In genomic region chr18:45352874-45353273, GRCh38 we compare ENCODE assay signal across 21 cellular contexts.
DNase-seq lines count a peak whose midpoint lies in the region; ATAC-seq and TF ChIP-seq lines count a peak whose summit lies in the region.
"Had no signal": no experiment of that assay in that cellular context is flagged by ENCODE, and none has a peak within 500 bp of the region (broad histone marks: within the 10 kb centered on the region; RNA-seq: fewer than 3 reads in every experiment).

No MANE protein-coding gene starts in this region.

- CTCF ChIA-PET in mammary epithelial cell (lab: Charles Lee; ENCODE audit: low non-redundant PET), result no interaction called here
- CTCF ChIA-PET in activated CD8-positive, alpha-beta memory T cell treated with anti-CD3 and anti-CD28 coated beads, Interleukin-2, amount 10 ng/mL, durations not matched to agents 7 days and 5 days (lab: Charles Lee), result no interaction called here

- H3K27ac ChIP-seq in mammary epithelial cell (ENCODE audit: insufficient read depth, low read depth, low read length) (peak overlapping the region; percentile 46), breast epithelium (no peak overlapping the region), foreskin keratinocyte (peak overlapping the region; percentile 31)
- H3K27ac ChIP-seq: A549; BLaER1 treated with 17β-estradiol and CSF1 and Interleukin-3, amounts not matched to agents 10 nM and 100 nM; GM23248 had no signal

- H3K79me2 ChIP-seq in mammary epithelial cell (ENCODE audit: insufficient read depth, low read length), result no peaks in the 10 kb centered on the region

- no peaks in the 10 kb centered on the region for H3K36me3 Mint-ChIP-seq in activated CD8-positive, alpha-beta memory T cell treated with anti-CD3 and anti-CD28 coated beads, Interleukin-2, amount 10 ng/mL, durations not matched to agents 7 days and 5 days
- H3K36me3 Mint-ChIP-seq: CD14-positive monocyte; CD8-positive, alpha-beta memory T cell had no signal

- 85% methylated on average over 5 of the region's 5 CpGs for WGBS in mammary epithelial cell (ENCODE audit: low coverage, missing lambda C conversion rate)

- H3K4me2 ChIP-seq in mammary epithelial cell (ENCODE audit: insufficient read depth, low read depth, low read length), result no peak overlapping the region
- H3K4me2 ChIP-seq: A549; BLaER1 treated with 17β-estradiol and CSF1 and Interleukin-3, amounts not matched to agents 10 nM and 100 nM had no signal

- H3K9ac ChIP-seq in mammary epithelial cell (ENCODE audit: insufficient read depth, low read length), result no peak overlapping the region
- H3K9ac ChIP-seq: BLaER1 treated with 17β-estradiol and CSF1 and Interleukin-3, amounts not matched to agents 10 nM and 100 nM; GM23248 had no signal

- ATAC-seq in foreskin keratinocyte, result no peak
- no peak for ATAC-seq in activated CD8-positive, alpha-beta memory T cell treated with anti-CD3 and anti-CD28 coated beads, Interleukin-2, amount 10 ng/mL, durations not matched to agents 7 days and 5 days
- ATAC-seq: A549, HCT116 had no signal

- peaks cover 3% of the 10 kb centered on the region for H3K27me3 Mint-ChIP-seq in activated CD8-positive, alpha-beta memory T cell treated with anti-CD3 and anti-CD28 coated beads, Interleukin-2, amount 10 ng/mL, durations not matched to agents 7 days and 5 days

- H3K4me3 Mint-ChIP-seq in activated CD8-positive, alpha-beta memory T cell treated with anti-CD3 and anti-CD28 coated beads, Interleukin-2, amount 10 ng/mL, durations not matched to agents 7 days and 5 days, result no peak overlapping the region
- H3K4me3 Mint-ChIP-seq: CD14-positive monocyte; CD4-positive, alpha-beta T cell; CD8-positive, alpha-beta memory T cell; H9 had no signal

- no peak for TF ChIP-seq POLR2A in breast epithelium (IDR thresholded peaks at IDR 0.05)

- no peaks in the 10 kb centered on the region for H3K36me3 ChIP-seq in mammary epithelial cell (ENCODE audit: insufficient read depth, low read length)
- no peaks in the 10 kb centered on the region for H3K36me3 ChIP-seq in breast epithelium
- H3K36me3 ChIP-seq: BE2C; BLaER1 treated with 17β-estradiol and CSF1 and Interleukin-3, amounts not matched to agents 10 nM and 100 nM had no signal

- H4K20me1 ChIP-seq in mammary epithelial cell (ENCODE audit: insufficient read depth, low read length), result no peaks in the 10 kb centered on the region
- H4K20me1 ChIP-seq: BLaER1 treated with 17β-estradiol and CSF1 and Interleukin-3, amounts not matched to agents 10 nM and 100 nM had no signal

- dilution Hi-C loops in mammary epithelial cell (cut with HindIII; ENCODE audit: low sequenced_read_pairs), result no loop called here

- intact Hi-C loops in mammary epithelial cell (cut with micrococcal nuclease), result no loop called here
- intact Hi-C loops in breast epithelium (cut with DNase I; ENCODE audit: low total_unique reads), result no loop called here

- peaks cover 13% of the 10 kb centered on the region for H3K4me1 ChIP-seq in mammary epithelial cell (ENCODE audit: insufficient read depth, low read length)
- H3K4me1 ChIP-seq in breast epithelium, result no peaks in the 10 kb centered on the region
- peaks cover 10% of the 10 kb centered on the region for H3K4me1 ChIP-seq in foreskin keratinocyte
- H3K4me1 ChIP-seq: A549, BE2C had no signal

- no peak overlapping the region for H3K4me3 ChIP-seq in mammary epithelial cell (replicated peaks in 1 of 3; ENCODE audit: insufficient read depth in 1 of 3, low read depth in 2 of 3, low read length in 3 of 3)
- no peak overlapping the region for H3K4me3 ChIP-seq in breast epithelium
- no peak overlapping the region for H3K4me3 ChIP-seq in epithelial cell of esophagus (ENCODE audit: low read length)
- H3K4me3 ChIP-seq: A549; BLaER1 treated with 17β-estradiol and CSF1 and Interleukin-3, amounts not matched to agents 10 nM and 100 nM; GM23248 had no signal

- H3K4me1 Mint-ChIP-seq in activated CD8-positive, alpha-beta memory T cell treated with anti-CD3 and anti-CD28 coated beads, Interleukin-2, amount 10 ng/mL, durations not matched to agents 7 days and 5 days, result no peaks in the 10 kb centered on the region
- H3K4me1 Mint-ChIP-seq: CD14-positive monocyte; CD8-positive, alpha-beta memory T cell; H9 had no signal

- TF ChIP-seq CTCF in mammary epithelial cell (conservative IDR thresholded peaks at IDR 0.05 in 1 of 2, IDR thresholded peaks at IDR 0.05 in 1 of 2; ENCODE audit: extremely low read depth in 1 of 2, insufficient read depth in 1 of 2, low read depth in 1 of 2, low read length in 2 of 2), result no peak
- TF ChIP-seq CTCF in breast epithelium (IDR thresholded peaks at IDR 0.05), result no peak
- TF ChIP-seq CTCF in epithelial cell of esophagus (IDR thresholded peaks at IDR 0.05; ENCODE audit: insufficient read depth, low read depth, low read length, missing control alignments), result no peak
- TF ChIP-seq CTCF in foreskin keratinocyte (conservative IDR thresholded peaks at IDR 0.05), result no peak

- no TSS peak for BruUV-seq in mammary epithelial cell (replicated peaks; lab: Mats Ljungman, UMichigan)

- in situ Hi-C loops in mammary epithelial cell (cut with MboI; ENCODE audit: low sequenced_read_pairs in 2 of 2), result no loop called here

- DNase-seq in mammary epithelial cell (no peak), breast epithelium (ENCODE audit: low spot score in 2 of 2) (no peak), epithelial cell of esophagus (ENCODE audit: low read depth) (peak; percentile 54), foreskin keratinocyte (no peak), DMS79 (lab: John Stamatoyannopoulos, UW) (no peak), GM19240 (ENCODE audit: insufficient read length, low spot score) (no peak)
- DNase-seq in activated CD8-positive, alpha-beta memory T cell treated with anti-CD3 and anti-CD28 coated beads, Interleukin-2, amount 10 ng/mL, durations not matched to agents 7 days and 5 days, result no peak
- DNase-seq: 8988T; ACHN; AML-193; BE2C; CD4-positive, alpha-beta T cell; CD8-positive, alpha-beta memory T cell; DMS53; DND-41; H9 had no signal

- H3K9me3 Mint-ChIP-seq in activated CD8-positive, alpha-beta memory T cell treated with anti-CD3 and anti-CD28 coated beads, Interleukin-2, amount 10 ng/mL, durations not matched to agents 7 days and 5 days (ENCODE audit: low read depth), result no peaks in the 10 kb centered on the region
- H3K9me3 Mint-ChIP-seq: CD4-positive, alpha-beta T cell; CD8-positive, alpha-beta memory T cell; H9 had no signal

- peak overlapping the region; percentile 14 for H2AFZ ChIP-seq in mammary epithelial cell (ENCODE audit: low read depth, low read length)
- H2AFZ ChIP-seq: GM23248 had no signal

- H3K27ac Mint-ChIP-seq in activated CD8-positive, alpha-beta memory T cell treated with anti-CD3 and anti-CD28 coated beads, Interleukin-2, amount 10 ng/mL, durations not matched to agents 7 days and 5 days, result no peak overlapping the region
- H3K27ac Mint-ChIP-seq: CD14-positive monocyte; CD4-positive, alpha-beta T cell; CD8-positive, alpha-beta memory T cell; H9 had no signal

- H3K27me3 ChIP-seq in mammary epithelial cell (ENCODE audit: insufficient read depth, low read length) (no peaks in the 10 kb centered on the region), breast epithelium (no peaks in the 10 kb centered on the region), foreskin keratinocyte (no peaks in the 10 kb centered on the region)
- H3K27me3 ChIP-seq: BE2C; BLaER1 treated with 17β-estradiol and CSF1 and Interleukin-3, amounts not matched to agents 10 nM and 100 nM had no signal

- H3K9me3 ChIP-seq in mammary epithelial cell (replicated peaks; ENCODE audit: insufficient read depth, low read length) (no peaks in the 10 kb centered on the region), breast epithelium (no peaks in the 10 kb centered on the region)
- H3K9me3 ChIP-seq: A549; BE2C; BLaER1 treated with 17β-estradiol and CSF1 and Interleukin-3, amounts not matched to agents 10 nM and 100 nM had no signal

Comparison
In these comparisons a context has a peak if more than half of its experiments do, and no peak if none do; other contexts are left out.
1. H3K27ac ChIP-seq: peak in mammary epithelial cell (single experiment) and foreskin keratinocyte (single experiment); none in breast epithelium (0 of 2).